8 cellular contexts compared by ENCODE assay signal in genomic region chr6:33416386-33417126, GRCh38. TPM values are rescaled to one million over a fixed set of nuclear protein-coding genes. Genes with fewer than 3 reads are reported as not detected.
DNase-seq lines count a peak whose midpoint lies in the region; TF ChIP-seq lines count a peak whose summit lies in the region.

No MANE protein-coding gene starts in this region.

- H3K9me2 ChIP-seq in MM.1S (replicated peaks; ENCODE audit: insufficient read depth, low read length): no peaks in the 10 kb centered on the region

- peak overlapping the region; percentile 68 for H3K4me3 ChIP-seq in Caco-2 (ENCODE audit: low read depth, low read length)
- peak overlapping the region; percentile 89 for H3K4me3 ChIP-seq in MM.1S (ENCODE audit: low read length)
- peak overlapping the region; percentile 74 for H3K4me3 ChIP-seq in coronary artery
- H3K4me3 ChIP-seq in neural progenitor cell: peak overlapping the region; percentile 84
- peak overlapping the region in 1 of 2 donors; percentile 86 for H3K4me3 ChIP-seq in testis

- H2AFZ ChIP-seq in MM.1S (ENCODE audit: low read length) (no peak overlapping the region), neural progenitor cell (replicated peaks) (no peak overlapping the region)

- no TSS peak for BruUV-seq in Caco-2 (replicated peaks; lab: Mats Ljungman, UMichigan)

- TF ChIP-seq CTCF in Caco-2 (IDR thresholded peaks at IDR 0.05; ENCODE audit: insufficient read depth in 1 of 2, low read depth in 1 of 2, low read length in 1 of 2, severe bottlenecking in 1 of 2, unreplicated experiment in 1 of 2) (no peak), MM.1S (IDR thresholded peaks at IDR 0.05; ENCODE audit: low read length) (no peak), coronary artery (IDR thresholded peaks at IDR 0.05) (no peak), neural progenitor cell (IDR thresholded peaks at IDR 0.05) (no peak), testis (IDR thresholded peaks at IDR 0.05) (no peak)

- no peaks in the 10 kb centered on the region for H3K27me3 ChIP-seq in Caco-2 (replicated peaks; ENCODE audit: control insufficient read depth, insufficient read depth, low read length)
- H3K27me3 ChIP-seq in MM.1S (replicated peaks; ENCODE audit: insufficient read depth, low read length): peaks cover 8% of the 10 kb centered on the region
- no peaks in the 10 kb centered on the region for H3K27me3 ChIP-seq in neural progenitor cell
- H3K27me3 ChIP-seq in testis: no peaks in the 10 kb centered on the region

- H3K36me3 Mint-ChIP-seq in Caco-2 (ENCODE audit: insufficient read depth, unreplicated experiment): peaks cover 48% of the 10 kb centered on the region
- H3K36me3 Mint-ChIP-seq in neural progenitor cell: peaks cover 22% of the 10 kb centered on the region

- H4K20me1 ChIP-seq in MM.1S (ENCODE audit: insufficient read depth, low read length): no peaks in the 10 kb centered on the region
- H4K20me1 ChIP-seq in neural progenitor cell (ENCODE audit: low read depth): peaks cover 27% of the 10 kb centered on the region

- no peak for DNase-seq in Caco-2
- no peak for DNase-seq in MM.1S
- DNase-seq in coronary artery (ENCODE audit: low spot score): no peak
- DNase-seq in neural progenitor cell (ENCODE audit: low spot score): no peak
- DNase-seq in islet precursor cell: no peak
- DNase-seq in NCI-H1930 (lab: John Stamatoyannopoulos, UW): no peak
- DNase-seq in testis: no peak
- DNase-seq in kidney tubule cell (ENCODE audit: low spot score): no peak

- no peak for TF ChIP-seq POLR2A in testis (IDR thresholded peaks at IDR 0.05)

- peaks cover 20% of the 10 kb centered on the region; the same call in 1 of the 2 replicates for H3F3A ChIP-seq in MM.1S (ENCODE audit: insufficient read depth, low read length)
- H3F3A ChIP-seq in neural progenitor cell (ENCODE audit: low read depth): peaks cover 56% of the 10 kb centered on the region

- H3K27ac Mint-ChIP-seq in Caco-2 (ENCODE audit: unreplicated experiment) (peak overlapping the region; percentile 99), neural progenitor cell (peak overlapping the region; percentile 27)

- CTCF ChIA-PET in Caco-2 (lab: Charles Lee): no interaction called here

- H3K4me1 ChIP-seq in Caco-2 (peaks cover 18% of the 10 kb centered on the region), MM.1S (ENCODE audit: low read length) (peaks cover 23% of the 10 kb centered on the region), neural progenitor cell (peaks cover 32% of the 10 kb centered on the region), testis (peaks cover 45% of the 10 kb centered on the region)

- H3K27me3 Mint-ChIP-seq in Caco-2 (ENCODE audit: insufficient read depth, unreplicated experiment): peaks cover 4% of the 10 kb centered on the region
- H3K27me3 Mint-ChIP-seq in neural progenitor cell (ENCODE audit: insufficient read depth, low read depth): peaks cover 5% of the 10 kb centered on the region

- H3K9ac ChIP-seq in MM.1S (ENCODE audit: low read length) (peak overlapping the region; percentile 89; the same call in 1 of the 2 replicates), neural progenitor cell (peak overlapping the region; percentile 67)

- peaks cover 4% of the 10 kb centered on the region for H3K36me3 ChIP-seq in Caco-2 (ENCODE audit: control insufficient read depth, insufficient read depth, low read length)
- H3K36me3 ChIP-seq in MM.1S (replicated peaks; ENCODE audit: insufficient read depth, low read length): peaks cover 3% of the 10 kb centered on the region; the same call in 1 of the 2 replicates
- no peaks in the 10 kb centered on the region for H3K36me3 ChIP-seq in neural progenitor cell
- H3K36me3 ChIP-seq in testis (ENCODE audit: low read depth, missing control alignments): no peaks in the 10 kb centered on the region

- intact Hi-C loops in Caco-2 (cut with micrococcal nuclease; ENCODE audit: unreplicated experiment) (no loop called here), testis (cut with DNase I; ENCODE audit: low total_unique reads) (loop anchor here (10.0 kb wide), 1 partner anchor 102 kb away; the partner anchor contains the start of genes TAPBP and ZBTB22)

- H3K79me2 ChIP-seq in MM.1S (ENCODE audit: low read length) (peaks cover 31% of the 10 kb centered on the region), neural progenitor cell (ENCODE audit: low read depth) (peaks cover 60% of the 10 kb centered on the region)

- H3K27ac ChIP-seq in MM.1S (ENCODE audit: low read length) (no peak overlapping the region; the same call in 1 of the 2 replicates), coronary artery (peak overlapping the region; percentile 86 to 95), neural progenitor cell (no peak overlapping the region), testis (peak overlapping the region in 1 of 2 donors; percentile 91)

- WGBS in testis, 2 donors: 44 to 51% methylated on average over 12 of the region's 12 CpGs

- H3K4me3 Mint-ChIP-seq in Caco-2 (ENCODE audit: unreplicated experiment): peak overlapping the region; percentile 90
- H3K4me3 Mint-ChIP-seq in neural progenitor cell: peak overlapping the region; percentile 96

- no peaks in the 10 kb centered on the region for H3K9me3 ChIP-seq in Caco-2
- H3K9me3 ChIP-seq in MM.1S (replicated peaks; ENCODE audit: insufficient read depth, low read length): no peaks in the 10 kb centered on the region
- no peaks in the 10 kb centered on the region for H3K9me3 ChIP-seq in neural progenitor cell (ENCODE audit: low read depth)
- no peaks in the 10 kb centered on the region for H3K9me3 ChIP-seq in testis

- H3K9me3 Mint-ChIP-seq in Caco-2 (ENCODE audit: unreplicated experiment) (no peaks in the 10 kb centered on the region), neural progenitor cell (no peaks in the 10 kb centered on the region)

- POLR2A ChIA-PET in Caco-2 (lab: Charles Lee): no interaction called here

- H3K4me2 ChIP-seq in MM.1S (ENCODE audit: low read depth, low read length) (peak overlapping the region; percentile 92), neural progenitor cell (peak overlapping the region; percentile 88)

- H3K4me1 Mint-ChIP-seq in Caco-2 (ENCODE audit: low read depth, unreplicated experiment): peaks cover 6% of the 10 kb centered on the region
- peaks cover 61% of the 10 kb centered on the region for H3K4me1 Mint-ChIP-seq in neural progenitor cell

RNA-seq across cellular contexts. Expression of gene CUTA, which starts 1.4 kb away (rescaled TPM):
- total RNA-seq in Caco-2 (2022) (166 and 177 TPM in 2 replicates), neural progenitor cell (ENCODE audit: low replicate concordance) (118 and 186 TPM in 2 replicates), testis (100 to 1,000 TPM; 139 to 146 TPM)
- polyA plus RNA-seq in testis (ENCODE audit: insufficient read depth, low read depth, low replicate concordance): 132 TPM

RNA-seq across cellular contexts. Expression of gene SYNGAP1, which starts 3.3 kb away (rescaled TPM):
- total RNA-seq in Caco-2 (2022): 17.1 and 18.3 TPM in 2 replicates
- 14.1 and 29.7 TPM in 2 replicates for total RNA-seq in neural progenitor cell (ENCODE audit: low replicate concordance)
- total RNA-seq in testis: 10 to 100 TPM; 29.4 to 43.9 TPM
- 31.5 TPM for polyA plus RNA-seq in testis (ENCODE audit: insufficient read depth, low read depth, low replicate concordance)

RNA-seq across cellular contexts. Expression of gene PHF1, which starts 5.7 kb away (rescaled TPM):
- total RNA-seq in Caco-2 (2022): 23.6 and 26.4 TPM in 2 replicates
- total RNA-seq in neural progenitor cell (ENCODE audit: low replicate concordance): 25.6 and 55.8 TPM in 2 replicates
- 100 to 1,000 TPM; 184 to 218 TPM for total RNA-seq in testis
- 216 TPM for polyA plus RNA-seq in testis (ENCODE audit: insufficient read depth, low read depth, low replicate concordance)

RNA-seq across cellular contexts. Expression of gene KIFC1, which starts 24.9 kb away (rescaled TPM):
- 65.3 and 65.4 TPM in 2 replicates for total RNA-seq in Caco-2 (2022)
- 93.9 and 179 TPM in 2 replicates for total RNA-seq in neural progenitor cell (ENCODE audit: low replicate concordance)
- total RNA-seq in testis: 10 to 100 TPM; 19.8 to 22.5 TPM
- 20.2 TPM for polyA plus RNA-seq in testis (ENCODE audit: insufficient read depth, low read depth, low replicate concordance)

RNA-seq across cellular contexts. Expression of gene ZBTB9, which starts 37.8 kb away (rescaled TPM):
- total RNA-seq in Caco-2 (2022): 11.4 and 12.5 TPM in 2 replicates
- 10.2 and 12.7 TPM in 2 replicates for total RNA-seq in neural progenitor cell (ENCODE audit: low replicate concordance)
- 10 to 100 TPM; 15.2 to 15.7 TPM for total RNA-seq in testis
- 16.9 TPM for polyA plus RNA-seq in testis (ENCODE audit: insufficient read depth, low read depth, low replicate concordance)

Comparison
In these comparisons a context has a peak if more than half of its experiments do, and no peak if none do; other contexts are left out.
1. H3K27ac ChIP-seq: peak in coronary artery (2 of 2); none in MM.1S (single experiment) and neural progenitor cell (single experiment).